4 cellular contexts compared by ENCODE assay signal in the genomic region with DNA sequence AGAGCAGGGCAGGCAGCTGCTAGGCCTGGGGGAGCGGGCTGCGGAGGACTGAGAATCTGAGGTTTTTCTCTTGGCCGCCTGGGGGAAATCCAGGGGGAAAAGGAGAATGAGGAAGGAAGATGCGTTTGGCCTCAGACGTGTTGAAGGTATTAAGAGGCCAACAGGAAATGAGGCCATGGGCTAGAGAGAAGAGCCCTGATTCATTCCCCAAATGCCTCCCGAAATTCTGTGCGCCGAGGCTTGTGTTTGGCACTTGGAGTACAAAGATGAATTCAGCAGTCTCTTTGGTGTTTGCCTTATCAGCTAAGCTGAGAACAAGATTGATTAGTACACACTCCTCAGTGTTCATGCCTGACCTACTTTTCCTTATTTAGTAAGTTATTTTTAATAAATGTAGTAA. TPM values are rescaled to one million over a fixed set of nuclear protein-coding genes. Genes with fewer than 3 reads are reported as not detected.
"Had no signal": no experiment of that assay in that cellular context is flagged by ENCODE, and none has a peak within 500 bp of the region (broad histone marks: within the 10 kb centered on the region; RNA-seq: fewer than 3 reads in every experiment).

No MANE protein-coding gene starts in this region.

RNA-seq across cellular contexts. Expression of gene UPK3B, which starts 44.4 kb away (rescaled TPM):
- total RNA-seq: kidney epithelial cell, pulmonary artery endothelial cell, smooth muscle cell had no signal
- polyA plus RNA-seq: naive thymus-derived CD4-positive, alpha-beta T cell; smooth muscle cell had no signal
